Comparison of ENCODE assay signal across 8 cellular contexts in the genomic region with DNA sequence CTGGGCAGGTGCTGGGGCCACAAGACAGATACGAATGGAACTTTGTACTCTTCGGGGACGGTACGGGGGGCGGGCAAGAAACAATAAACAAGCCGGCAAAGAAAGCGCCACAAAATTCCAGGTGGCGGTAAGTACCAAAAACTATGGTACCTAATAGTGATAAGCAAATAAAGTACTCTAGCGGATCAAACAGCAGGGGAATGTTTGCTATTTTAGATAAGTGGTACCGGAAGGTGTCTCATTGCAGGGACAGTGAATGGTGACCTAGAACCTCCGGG. TPM values are rescaled to one million over a fixed set of nuclear protein-coding genes. Genes with fewer than 3 reads are reported as not detected.
A peak's percentile ranks its signal among the peaks of the same experiment; 100 is the strongest.
DNase-seq lines count a peak whose midpoint lies in the region; ATAC-seq and TF ChIP-seq lines count a peak whose summit lies in the region.

No MANE protein-coding gene starts in this region.

- ATAC-seq in upper lobe of right lung (no peak), GM18861 (IDR thresholded peaks at IDR 0.05; ENCODE audit: unreplicated experiment) (no peak)

- no peaks in the 10 kb centered on the region for H3K27me3 ChIP-seq in left ventricle myocardium inferior (ENCODE audit: low read depth)
- no peaks in the 10 kb centered on the region for H3K27me3 ChIP-seq in brain microvascular endothelial cell (replicated peaks)
- H3K27me3 ChIP-seq in upper lobe of right lung: no peaks in the 10 kb centered on the region

- intact Hi-C loops in left ventricle myocardium inferior (cut with micrococcal nuclease) (no loop called here), cardiac septum (cut with DNase I) (loop anchor here (1.0 to 10.0 kb wide), 2 partner anchors 28 to 208 kb away; a partner anchor contains a TSS), upper lobe of right lung (cut with DNase I) (no loop called here)

- in situ Hi-C loops in brain microvascular endothelial cell (cut with HindIII; ENCODE audit: low pct_ligation_motif_present, low sequenced_read_pairs): no loop called here

- DNase-seq in left ventricle myocardium inferior: no peak
- DNase-seq in cardiac septum (ENCODE audit: low spot score): no peak
- DNase-seq in brain microvascular endothelial cell: no peak
- no peak for DNase-seq in upper lobe of right lung
- no peak for DNase-seq in NCI-H510A treated with DMSO at 0.1 percent for 48 hours (lab: John Stamatoyannopoulos, UW)
- DNase-seq in HUDEP-2 (lab: John Stamatoyannopoulos, UW; ENCODE audit: unreplicated experiment in 76 of 76): no peak

- H3K4me1 ChIP-seq in left ventricle myocardium inferior (peaks cover 25% of the 10 kb centered on the region), mesodermal cell (ENCODE audit: control insufficient read depth, insufficient read depth, low read length, poor library complexity, severe bottlenecking) (peaks cover 5% of the 10 kb centered on the region), upper lobe of right lung (peaks cover 7% of the 10 kb centered on the region)

- TF ChIP-seq CTCF in left ventricle myocardium inferior (IDR thresholded peaks at IDR 0.05; ENCODE audit: borderline replicate concordance): no peak
- no peak for TF ChIP-seq CTCF in brain microvascular endothelial cell (IDR thresholded peaks at IDR 0.05; ENCODE audit: low read depth, low read length, missing control alignments)
- no peak for TF ChIP-seq CTCF in upper lobe of right lung (IDR thresholded peaks at IDR 0.05)

- H3K36me3 ChIP-seq in left ventricle myocardium inferior: no peaks in the 10 kb centered on the region
- H3K36me3 ChIP-seq in brain microvascular endothelial cell (replicated peaks): no peaks in the 10 kb centered on the region
- H3K36me3 ChIP-seq in mesodermal cell (ENCODE audit: control insufficient read depth, insufficient read depth, low read length): no peaks in the 10 kb centered on the region
- H3K36me3 ChIP-seq in upper lobe of right lung: no peaks in the 10 kb centered on the region

- H3K9me3 ChIP-seq in left ventricle myocardium inferior (replicated peaks): no peaks in the 10 kb centered on the region
- H3K9me3 ChIP-seq in mesodermal cell (ENCODE audit: control insufficient read depth, low read length): no peaks in the 10 kb centered on the region
- H3K9me3 ChIP-seq in upper lobe of right lung: no peaks in the 10 kb centered on the region

- H3K4me3 ChIP-seq in left ventricle myocardium inferior (peak overlapping the region; percentile 68), brain microvascular endothelial cell (ENCODE audit: low read depth, low read length) (peak overlapping the region; percentile 54), mesodermal cell (ENCODE audit: extremely low read depth, insufficient read depth, low read length, poor library complexity, severe bottlenecking) (peak overlapping the region; percentile 23), upper lobe of right lung (peak overlapping the region; percentile 59)

- WGBS in mesodermal cell (ENCODE audit: insufficient coverage in 2 of 2), 2 experiments: 81 to 84% methylated on average over 9 to 10 of the region's 11 CpGs

- H3K27ac ChIP-seq in left ventricle myocardium inferior (replicated peaks): peak overlapping the region; percentile 78
- H3K27ac ChIP-seq in brain microvascular endothelial cell: no peak overlapping the region
- H3K27ac ChIP-seq in mesodermal cell (ENCODE audit: low read depth, low read length, severe bottlenecking): no peak overlapping the region
- peak overlapping the region; percentile 47 for H3K27ac ChIP-seq in upper lobe of right lung

RNA-seq across cellular contexts. Expression of a gene that starts 15.1 kb away (rescaled TPM):
- 6.2 TPM for total RNA-seq in left ventricle myocardium inferior
- 8.2 TPM for total RNA-seq in cardiac septum
- polyA plus RNA-seq in mesodermal cell (2013, experiment 1 of 2): 13.3 TPM
- polyA plus RNA-seq in mesodermal cell (2013, experiment 2 of 2): 14.3 TPM
- 24.4 TPM for total RNA-seq in upper lobe of right lung

RNA-seq across cellular contexts. Expression of a gene that starts 53.5 kb away (rescaled TPM):
- total RNA-seq in left ventricle myocardium inferior: 51.1 TPM
- 37.9 TPM for total RNA-seq in cardiac septum
- polyA plus RNA-seq in mesodermal cell (2013, experiment 1 of 2): 37.7 TPM
- polyA plus RNA-seq in mesodermal cell (2013, experiment 2 of 2): 34.7 TPM
- 20.6 TPM for total RNA-seq in upper lobe of right lung

Comparison
In these comparisons a context has a peak if more than half of its experiments do, and no peak if none do; other contexts are left out.
1. H3K27ac ChIP-seq: peak in left ventricle myocardium inferior (single experiment) and upper lobe of right lung (single experiment); none in brain microvascular endothelial cell (single experiment) and mesodermal cell (single experiment).
2. Peak in every context shown above with its lines, with median percentiles within 50 percentile points of each other: H3K4me3 ChIP-seq.